ENCODE assay signal across 9 cellular contexts in the genomic region with DNA sequence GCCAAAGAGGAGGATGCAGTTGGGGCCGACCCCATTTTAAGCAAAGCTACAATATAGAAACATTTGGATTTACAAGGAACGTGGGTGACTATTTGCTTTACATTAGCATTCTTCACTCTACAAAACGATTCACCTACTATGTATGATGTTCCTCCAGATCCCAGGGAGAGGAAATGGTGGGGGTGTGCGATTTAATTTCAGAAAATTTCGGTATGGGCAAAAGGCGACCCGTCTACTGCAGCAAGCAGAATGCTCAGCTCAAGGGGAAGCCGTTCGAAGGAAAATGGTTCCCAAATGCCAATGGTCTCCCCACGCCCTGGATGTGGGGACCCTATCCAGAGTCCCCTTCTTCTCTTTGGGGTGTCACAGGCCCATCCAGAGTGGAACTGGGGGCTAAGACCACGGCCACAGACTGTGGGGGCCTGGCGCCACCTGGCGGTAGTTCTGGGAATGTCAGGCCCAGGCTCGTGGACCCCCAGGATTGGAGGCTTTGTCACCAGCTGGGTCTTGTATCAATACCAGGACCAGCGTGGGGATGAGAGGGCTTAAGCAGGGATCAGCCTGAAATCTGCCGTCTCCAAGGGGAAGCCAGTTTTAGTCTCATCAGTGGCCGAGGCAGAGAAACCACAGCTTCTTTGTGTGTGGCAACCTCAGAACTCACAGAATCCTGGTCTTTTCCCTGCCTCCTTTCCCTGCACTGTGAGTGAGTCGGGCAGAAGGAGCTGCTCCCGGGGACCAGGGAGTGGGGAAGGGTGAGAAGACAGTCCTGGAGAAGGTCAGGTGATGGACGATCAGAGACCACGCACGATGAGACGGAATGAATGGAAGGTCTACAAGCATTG. TPM values are rescaled to one million over a fixed set of nuclear protein-coding genes. Genes with fewer than 3 reads are reported as not detected.
DNase-seq lines count a peak whose midpoint lies in the region; ATAC-seq and TF ChIP-seq lines count a peak whose summit lies in the region.
"Had no signal": no experiment of that assay in that cellular context is flagged by ENCODE, and none has a peak within 500 bp of the region (broad histone marks: within the 10 kb centered on the region; RNA-seq: fewer than 3 reads in every experiment).

No MANE protein-coding gene starts in this region.

- peak; percentile 37 for DNase-seq in EL
- peak; percentile 31 for DNase-seq in NCI-H1092 treated with DMSO at 0.1 percent for 48 hours (lab: John Stamatoyannopoulos, UW)
- peak; percentile 62 for DNase-seq in activated T-cell treated with anti-CD3 and anti-CD28 coated beads, Interleukin-2, amount 50 U/mL, for 4 hours
- DNase-seq in fibroblast of peridontal ligament (ENCODE audit: extremely low read depth): peak; percentile 23
- DNase-seq in progenitor cell of endocrine pancreas (ENCODE audit: low spot score, unreplicated experiment): peak; percentile 72
- DNase-seq in NCI-H226: no peak
- no peak for DNase-seq in AML-193 (lab: John Stamatoyannopoulos, UW)

- peaks cover 7% of the 10 kb centered on the region for H3K4me1 Mint-ChIP-seq in activated T-cell treated with anti-CD3 and anti-CD28 coated beads, Interleukin-2, amount 50 U/mL, for 4 hours (ENCODE audit: low read depth)
- peaks cover 20% of the 10 kb centered on the region for H3K4me1 Mint-ChIP-seq in progenitor cell of endocrine pancreas (ENCODE audit: low read depth)
- H3K4me1 Mint-ChIP-seq in stimulated activated memory B cell treated with anti-CD40 and anti-IgM and Interleukin-4, amounts not matched to agents 10 μg/mL and 1 μg/mL and 100 μg/mL, for 72 hours: peaks cover 14% of the 10 kb centered on the region

- peak; percentile 99 for TF ChIP-seq CTCF in progenitor cell of endocrine pancreas (IDR thresholded peaks at IDR 0.05; ENCODE audit: unreplicated experiment)

- H3K27me3 Mint-ChIP-seq in activated T-cell treated with anti-CD3 and anti-CD28 coated beads, Interleukin-2, amount 50 U/mL, for 4 hours (ENCODE audit: low read depth): peaks cover 33% of the 10 kb centered on the region
- peaks cover 14% of the 10 kb centered on the region for H3K27me3 Mint-ChIP-seq in progenitor cell of endocrine pancreas
- peaks cover 58% of the 10 kb centered on the region for H3K27me3 Mint-ChIP-seq in stimulated activated memory B cell treated with anti-CD40 and anti-IgM and Interleukin-4, amounts not matched to agents 10 μg/mL and 1 μg/mL and 100 μg/mL, for 72 hours

- peak; percentile 72 to 74 for ATAC-seq in activated T-cell treated with anti-CD3 and anti-CD28 coated beads, Interleukin-2, amount 50 U/mL, for 4 hours
- ATAC-seq in stimulated activated memory B cell treated with anti-CD40 and anti-IgM and Interleukin-4, amounts not matched to agents 10 μg/mL and 1 μg/mL and 100 μg/mL, for 72 hours: no peak

- H3K27ac Mint-ChIP-seq in progenitor cell of endocrine pancreas: no peak overlapping the region
- H3K27ac Mint-ChIP-seq in stimulated activated memory B cell treated with anti-CD40 and anti-IgM and Interleukin-4, amounts not matched to agents 10 μg/mL and 1 μg/mL and 100 μg/mL, for 72 hours: no peak overlapping the region
- H3K27ac Mint-ChIP-seq: T-helper 1 cell treated with Interleukin-12 subunit alpha and Interleukin-12 subunit beta and Interleukin-4 antibody, amounts not matched to agents 30 μg/mL and 1 μg/mL, for 36 hours had no signal

- H3K4me3 Mint-ChIP-seq in activated T-cell treated with anti-CD3 and anti-CD28 coated beads, Interleukin-2, amount 50 U/mL, for 4 hours: peak overlapping the region; percentile 15
- no peak overlapping the region for H3K4me3 Mint-ChIP-seq in progenitor cell of endocrine pancreas (ENCODE audit: low read depth)
- H3K4me3 Mint-ChIP-seq in stimulated activated memory B cell treated with anti-CD40 and anti-IgM and Interleukin-4, amounts not matched to agents 10 μg/mL and 1 μg/mL and 100 μg/mL, for 72 hours: no peak overlapping the region
- H3K4me3 Mint-ChIP-seq: T-helper 1 cell treated with Interleukin-12 subunit alpha and Interleukin-12 subunit beta and Interleukin-4 antibody, amounts not matched to agents 30 μg/mL and 1 μg/mL, for 36 hours had no signal

- H3K36me3 Mint-ChIP-seq in activated T-cell treated with anti-CD3 and anti-CD28 coated beads, Interleukin-2, amount 50 U/mL, for 4 hours (ENCODE audit: insufficient read depth): no peaks in the 10 kb centered on the region
- H3K36me3 Mint-ChIP-seq in progenitor cell of endocrine pancreas (ENCODE audit: insufficient read depth): no peaks in the 10 kb centered on the region
- no peaks in the 10 kb centered on the region for H3K36me3 Mint-ChIP-seq in stimulated activated memory B cell treated with anti-CD40 and anti-IgM and Interleukin-4, amounts not matched to agents 10 μg/mL and 1 μg/mL and 100 μg/mL, for 72 hours

- H3K9me3 Mint-ChIP-seq in activated T-cell treated with anti-CD3 and anti-CD28 coated beads, Interleukin-2, amount 50 U/mL, for 4 hours: no peaks in the 10 kb centered on the region
- no peaks in the 10 kb centered on the region for H3K9me3 Mint-ChIP-seq in progenitor cell of endocrine pancreas (ENCODE audit: low read depth)
- H3K9me3 Mint-ChIP-seq in stimulated activated memory B cell treated with anti-CD40 and anti-IgM and Interleukin-4, amounts not matched to agents 10 μg/mL and 1 μg/mL and 100 μg/mL, for 72 hours: no peaks in the 10 kb centered on the region
- H3K9me3 Mint-ChIP-seq: T-helper 1 cell treated with Interleukin-12 subunit alpha and Interleukin-12 subunit beta and Interleukin-4 antibody, amounts not matched to agents 30 μg/mL and 1 μg/mL, for 36 hours had no signal

RNA-seq across cellular contexts. Expression of a gene that starts 8.3 kb away (rescaled TPM):
- total RNA-seq in activated T-cell treated with anti-CD3 and anti-CD28 coated beads, Interleukin-2, amount 50 U/mL, for 4 hours: not detected
- 1.2 and 2.0 TPM in 2 replicates for total RNA-seq in progenitor cell of endocrine pancreas

Comparison
In these comparisons a context has a peak if more than half of its experiments do, and no peak if none do; other contexts are left out.
1. DNase-seq: peak in EL (single experiment), NCI-H1092 treated with DMSO at 0.1 percent for 48 hours (single experiment), activated T-cell treated with anti-CD3 and anti-CD28 coated beads, Interleukin-2, amount 50 U/mL, for 4 hours (single experiment), fibroblast of peridontal ligament (single experiment) and progenitor cell of endocrine pancreas (single experiment); none in NCI-H226 (single experiment) and AML-193 (0 of 2).